ENCODE assay signal across 9 cellular contexts in genomic region chr16:57689772-57690558, GRCh38. TPM values are rescaled to one million over a fixed set of nuclear protein-coding genes. Genes with fewer than 3 reads are reported as not detected.
DNase-seq lines count a peak whose midpoint lies in the region; ATAC-seq and TF ChIP-seq lines count a peak whose summit lies in the region.
"Had no signal": no experiment of that assay in that cellular context is flagged by ENCODE, and none has a peak within 500 bp of the region (broad histone marks: within the 10 kb centered on the region; RNA-seq: fewer than 3 reads in every experiment).

No MANE protein-coding gene starts in this region.

- ATAC-seq in HG03135 (IDR thresholded peaks at IDR 0.05; ENCODE audit: unreplicated experiment): peak; percentile 55
- peak; percentile 38 for ATAC-seq in mucosa of descending colon
- ATAC-seq in activated CD4-positive, CD25-positive, alpha-beta regulatory T cell treated with anti-CD3 and anti-CD28 coated beads, Interleukin-2, amount 50 U/mL, for 24 hours: no peak

- peak; percentile 87 for DNase-seq in activated CD4-positive, alpha-beta T cell treated with anti-CD3 and anti-CD28 coated beads, Interleukin-2, amount 10 ng/mL, durations not matched to agents 24 days and 14 days
- DNase-seq in activated CD4-positive, alpha-beta T cell treated with anti-CD3 and anti-CD28 coated beads, Interleukin-2, amount 50 U/mL, for 4 hours: no peak
- peak in 2 of 3 experiments; percentile 10 to 22 for DNase-seq in activated CD8-positive, alpha-beta memory T cell treated with anti-CD3 and anti-CD28 coated beads for 48 hours (ENCODE audit: low read depth in 2 of 3, low spot score in 2 of 3)
- DNase-seq in mucosa of descending colon: no peak
- DNase-seq in AG08396 (ENCODE audit: low spot score): no peak
- DNase-seq in amniotic stem cell (lab: John Stamatoyannopoulos, UW): no peak

- no peaks in the 10 kb centered on the region for H3K4me1 ChIP-seq in mucosa of descending colon (ENCODE audit: low read depth)

- H3K4me3 ChIP-seq in mucosa of descending colon: no peak overlapping the region

- TF ChIP-seq CTCF in mucosa of descending colon (IDR thresholded peaks at IDR 0.05): no peak

- no peaks in the 10 kb centered on the region for H3K36me3 ChIP-seq in mucosa of descending colon (ENCODE audit: low read depth)

- no peaks in the 10 kb centered on the region for H3K36me3 Mint-ChIP-seq in activated CD4-positive, alpha-beta T cell treated with anti-CD3 and anti-CD28 coated beads, Interleukin-2, amount 10 ng/mL, durations not matched to agents 24 days and 14 days (ENCODE audit: low read depth)

- H3K4me1 Mint-ChIP-seq in activated CD4-positive, alpha-beta T cell treated with anti-CD3 and anti-CD28 coated beads, Interleukin-2, amount 10 ng/mL, durations not matched to agents 24 days and 14 days: peaks cover 33% of the 10 kb centered on the region

- no peaks in the 10 kb centered on the region for H3K9me3 Mint-ChIP-seq in activated CD4-positive, alpha-beta T cell treated with anti-CD3 and anti-CD28 coated beads, Interleukin-2, amount 10 ng/mL, durations not matched to agents 24 days and 14 days

- intact Hi-C loops in activated CD4-positive, alpha-beta T cell treated with anti-CD3 and anti-CD28 coated beads, Interleukin-2, amount 10 ng/mL, durations not matched to agents 24 days and 14 days (cut with micrococcal nuclease): no loop called here
- intact Hi-C loops in mucosa of descending colon (cut with DNase I, micrococcal nuclease): no loop called here

- peaks cover 9% of the 10 kb centered on the region for H3K27me3 Mint-ChIP-seq in activated CD4-positive, alpha-beta T cell treated with anti-CD3 and anti-CD28 coated beads, Interleukin-2, amount 10 ng/mL, durations not matched to agents 24 days and 14 days

- H3K27ac Mint-ChIP-seq in activated CD4-positive, alpha-beta T cell treated with anti-CD3 and anti-CD28 coated beads, Interleukin-2, amount 10 ng/mL, durations not matched to agents 24 days and 14 days: peak overlapping the region; percentile 79

- no peaks in the 10 kb centered on the region for H3K9me3 ChIP-seq in mucosa of descending colon

- H3K4me3 Mint-ChIP-seq in activated CD4-positive, alpha-beta T cell treated with anti-CD3 and anti-CD28 coated beads, Interleukin-2, amount 10 ng/mL, durations not matched to agents 24 days and 14 days: peak overlapping the region; percentile 63

RNA-seq across cellular contexts. Expression of gene DRC7, which starts 4.6 kb away (rescaled TPM):
- total RNA-seq in activated CD4-positive, alpha-beta T cell treated with anti-CD3 and anti-CD28 coated beads, Interleukin-2, amount 10 ng/mL, durations not matched to agents 24 days and 14 days: 0.09 TPM in 1 of 2 replicates, not detected in the other
- total RNA-seq in mucosa of descending colon: not detected
- total RNA-seq: fibroblast of lung had no signal

RNA-seq across cellular contexts. Expression of gene ADGRG3, which starts 21.9 kb away (rescaled TPM):
- not detected in 2 replicates for total RNA-seq in activated CD4-positive, alpha-beta T cell treated with anti-CD3 and anti-CD28 coated beads, Interleukin-2, amount 10 ng/mL, durations not matched to agents 24 days and 14 days
- total RNA-seq in mucosa of descending colon: 1 to 10 TPM in 2 of 3 donors, under 1 TPM in 1; 0.84 to 3.4 (median 1.8) TPM
- total RNA-seq: fibroblast of lung had no signal

RNA-seq across cellular contexts. Expression of gene KATNB1, which starts 45.6 kb away (rescaled TPM):
- total RNA-seq in activated CD4-positive, alpha-beta T cell treated with anti-CD3 and anti-CD28 coated beads, Interleukin-2, amount 10 ng/mL, durations not matched to agents 24 days and 14 days: 45.0 and 49.8 TPM in 2 replicates
- total RNA-seq in mucosa of descending colon: 10 to 100 TPM; 12.8 to 21.1 (median 17.9) TPM

Comparison
In these comparisons a context has a peak if more than half of its experiments do, and no peak if none do; other contexts are left out.
1. DNase-seq: peak in activated CD4-positive, alpha-beta T cell treated with anti-CD3 and anti-CD28 coated beads, Interleukin-2, amount 10 ng/mL, durations not matched to agents 24 days and 14 days (single experiment) and activated CD8-positive, alpha-beta memory T cell treated with anti-CD3 and anti-CD28 coated beads for 48 hours (2 of 3); none in activated CD4-positive, alpha-beta T cell treated with anti-CD3 and anti-CD28 coated beads, Interleukin-2, amount 50 U/mL, for 4 hours (0 of 2), mucosa of descending colon (0 of 3), AG08396 (single experiment) and amniotic stem cell (single experiment).
2. ATAC-seq: peak in HG03135 (single experiment) and mucosa of descending colon (single experiment); none in activated CD4-positive, CD25-positive, alpha-beta regulatory T cell treated with anti-CD3 and anti-CD28 coated beads, Interleukin-2, amount 50 U/mL, for 24 hours (0 of 2).